In genomic region chr16:50708373-50709060, GRCh38 we compare ENCODE assay signal across 16 cellular contexts. TPM values are rescaled to one million over a fixed set of nuclear protein-coding genes. Genes with fewer than 3 reads are reported as not detected.
DNase-seq lines count a peak whose midpoint lies in the region; ATAC-seq lines count a peak whose summit lies in the region.
"Had no signal": no experiment of that assay in that cellular context is flagged by ENCODE, and none has a peak within 500 bp of the region (broad histone marks: within the 10 kb centered on the region; RNA-seq: fewer than 3 reads in every experiment).

No MANE protein-coding gene starts in this region.

- peak; percentile 75 for DNase-seq in activated effector memory CD4-positive, alpha-beta T cell treated with anti-CD3 and anti-CD28 coated beads, Interleukin-2, amount 50 U/mL, for 16 hours
- DNase-seq in activated effector memory CD4-positive, alpha-beta T cell treated with Interleukin-2 at 50 U/mL for 16 hours, result no peak
- DNase-seq in T-helper 17 cell (no peak), HUDEP-2 (lab: John Stamatoyannopoulos, UW; ENCODE audit: unreplicated experiment in 76 of 76) (no peak), NCI-H146 (lab: John Stamatoyannopoulos, UW) (no peak), medulla oblongata (ENCODE audit: extremely low spot score) (no peak)
- DNase-seq in stimulated activated naive B cell treated with anti-CD40 and anti-IgM and Interleukin-4, amounts not matched to agents 10 μg/mL and 1 μg/mL and 100 μg/mL, for 72 hours, result no peak
- DNase-seq: DMS 273 treated with DMSO at 0.1 percent for 48 hours, left cardiac atrium, NCI-H1436 treated with DMSO at 0.1 percent for 48 hours, NCI-H526 treated with DMSO at 0.1 percent for 48 hours, sigmoid colon, transverse colon had no signal

- H3K9me3 Mint-ChIP-seq in dendritic cell treated with granulocyte-macrophage colony-stimulating factor and Interleukin-4, amounts not matched to agents 40 ng/mL and 50 ng/mL, for 4 days, result peaks cover 18% of the 10 kb centered on the region
- peaks cover 16 to 21% of the 10 kb centered on the region in 2 donors for H3K9me3 Mint-ChIP-seq in stimulated activated naive B cell treated with anti-CD40 and anti-IgM and Interleukin-4, amounts not matched to agents 10 μg/mL and 1 μg/mL and 100 μg/mL, for 72 hours

- H3K9me3 ChIP-seq in T-helper 17 cell (ENCODE audit: control insufficient read depth, low read length, poor library complexity, severe bottlenecking), result peaks cover 10% of the 10 kb centered on the region

- H3K4me1 Mint-ChIP-seq in T-helper 17 cell, result peaks cover 30% of the 10 kb centered on the region
- H3K4me1 Mint-ChIP-seq in dendritic cell treated with granulocyte-macrophage colony-stimulating factor and Interleukin-4, amounts not matched to agents 40 ng/mL and 50 ng/mL, for 4 days (ENCODE audit: low read depth), result peaks cover 88% of the 10 kb centered on the region
- peaks cover 48 to 66% of the 10 kb centered on the region in 2 donors for H3K4me1 Mint-ChIP-seq in stimulated activated naive B cell treated with anti-CD40 and anti-IgM and Interleukin-4, amounts not matched to agents 10 μg/mL and 1 μg/mL and 100 μg/mL, for 72 hours

- intact Hi-C loops in dendritic cell treated with granulocyte-macrophage colony-stimulating factor and Interleukin-4, amounts not matched to agents 40 ng/mL and 50 ng/mL, for 4 days (cut with micrococcal nuclease), result loop anchor here (1.0 to 2.0 kb wide), 4 partner anchors 10 to 33 kb away; no protein-coding TSS in a partner anchor

- ATAC-seq in T-helper 17 cell, result peak; percentile 91
- ATAC-seq in stimulated activated naive B cell treated with anti-CD40 and anti-IgM and Interleukin-4, amounts not matched to agents 10 μg/mL and 1 μg/mL and 100 μg/mL, for 72 hours (replicated peaks), result peak; percentile 46 to 53

- peaks cover 7% of the 10 kb centered on the region for H3K36me3 Mint-ChIP-seq in T-helper 17 cell (ENCODE audit: low read depth)
- H3K36me3 Mint-ChIP-seq in dendritic cell treated with granulocyte-macrophage colony-stimulating factor and Interleukin-4, amounts not matched to agents 40 ng/mL and 50 ng/mL, for 4 days (ENCODE audit: low read depth), result peaks cover 95% of the 10 kb centered on the region
- peaks cover 26 to 63% of the 10 kb centered on the region in 2 donors for H3K36me3 Mint-ChIP-seq in stimulated activated naive B cell treated with anti-CD40 and anti-IgM and Interleukin-4, amounts not matched to agents 10 μg/mL and 1 μg/mL and 100 μg/mL, for 72 hours

- peak overlapping the region; percentile 60 for H3K4me3 Mint-ChIP-seq in T-helper 17 cell
- peak overlapping the region; percentile 64 for H3K4me3 Mint-ChIP-seq in dendritic cell treated with granulocyte-macrophage colony-stimulating factor and Interleukin-4, amounts not matched to agents 40 ng/mL and 50 ng/mL, for 4 days
- H3K4me3 Mint-ChIP-seq in stimulated activated naive B cell treated with anti-CD40 and anti-IgM and Interleukin-4, amounts not matched to agents 10 μg/mL and 1 μg/mL and 100 μg/mL, for 72 hours, result peak overlapping the region; percentile 66 to 71
- H3K4me3 Mint-ChIP-seq: nephron had no signal

- peak overlapping the region; percentile 96 for H3K27ac Mint-ChIP-seq in T-helper 17 cell
- H3K27ac Mint-ChIP-seq in dendritic cell treated with granulocyte-macrophage colony-stimulating factor and Interleukin-4, amounts not matched to agents 40 ng/mL and 50 ng/mL, for 4 days, result peak overlapping the region; percentile 99
- peak overlapping the region; percentile 62 for H3K27ac Mint-ChIP-seq in stimulated activated naive B cell treated with anti-CD40 and anti-IgM and Interleukin-4, amounts not matched to agents 10 μg/mL and 1 μg/mL and 100 μg/mL, for 72 hours
- H3K27ac Mint-ChIP-seq: nephron had no signal

- H3K27me3 Mint-ChIP-seq in T-helper 17 cell, result no peaks in the 10 kb centered on the region
- no peaks in the 10 kb centered on the region for H3K27me3 Mint-ChIP-seq in dendritic cell treated with granulocyte-macrophage colony-stimulating factor and Interleukin-4, amounts not matched to agents 40 ng/mL and 50 ng/mL, for 4 days
- no peaks in the 10 kb centered on the region for H3K27me3 Mint-ChIP-seq in stimulated activated naive B cell treated with anti-CD40 and anti-IgM and Interleukin-4, amounts not matched to agents 10 μg/mL and 1 μg/mL and 100 μg/mL, for 72 hours
- H3K27me3 Mint-ChIP-seq: IgD-negative memory B cell had no signal

RNA-seq across cellular contexts. Expression of gene NOD2, which starts 15.1 kb away (rescaled TPM):
- total RNA-seq in T-helper 17 cell, result 10 to 100 TPM in 1 of 2 donors, 1 to 10 TPM in 1; 9.4 to 16.6 TPM

RNA-seq across cellular contexts. Expression of gene SNX20, which starts 27.4 kb away (rescaled TPM):
- total RNA-seq in T-helper 17 cell, result 10 to 100 TPM; 44.0 to 58.9 TPM

RNA-seq across cellular contexts. Expression of gene CYLD, which starts 33.4 kb away (rescaled TPM):
- total RNA-seq in T-helper 17 cell, result 100 to 1,000 TPM; 411 to 412 TPM
